Comparison of ENCODE assay signal across 21 cellular contexts in the genomic region with DNA sequence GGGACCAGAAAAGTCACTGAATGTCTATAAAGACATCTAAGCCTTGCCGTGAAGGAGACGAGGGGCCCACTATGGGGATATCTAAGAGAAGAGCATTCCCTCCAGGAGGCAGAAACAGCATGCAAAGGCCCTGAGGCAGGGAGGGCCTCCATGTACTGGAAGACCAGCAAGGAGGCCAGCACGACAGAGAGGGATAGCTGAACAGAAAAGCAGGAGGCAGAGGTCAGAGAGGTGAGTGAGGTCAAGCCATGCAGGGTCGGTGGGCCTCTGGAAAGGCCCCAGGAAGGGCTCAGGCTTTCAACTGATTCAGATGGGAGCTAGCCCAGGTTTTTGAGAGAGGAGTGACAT. TPM values are rescaled to one million over a fixed set of nuclear protein-coding genes. Genes with fewer than 3 reads are reported as not detected.
DNase-seq lines count a peak whose midpoint lies in the region; ATAC-seq and TF ChIP-seq lines count a peak whose summit lies in the region.
"Had no signal": no experiment of that assay in that cellular context is flagged by ENCODE, and none has a peak within 500 bp of the region (broad histone marks: within the 10 kb centered on the region; RNA-seq: fewer than 3 reads in every experiment).

No MANE protein-coding gene starts in this region.

- no peak for ATAC-seq in T-helper 17 cell
- ATAC-seq: K562, Right ventricle myocardium inferior had no signal

- H3K27ac ChIP-seq in coronary artery, result no peak overlapping the region
- H3K27ac ChIP-seq: left ventricle myocardium inferior, prostate gland had no signal

- H3K36me3 Mint-ChIP-seq in activated naive CD4-positive, alpha-beta T cell treated with anti-CD3 and anti-CD28 coated beads, Interleukin-2, amount 50 U/mL, for 24 hours, result peaks cover 18% of the 10 kb centered on the region
- peaks cover 13% of the 10 kb centered on the region for H3K36me3 Mint-ChIP-seq in T-helper 17 cell (ENCODE audit: low read depth)
- peaks cover 35% of the 10 kb centered on the region for H3K36me3 Mint-ChIP-seq in stimulated activated naive CD8-positive, alpha-beta T cell treated with anti-CD3 and anti-CD28 coated beads, Interleukin-15, Interleukin-2, amounts not matched to agents 100 ng/mL and 50 ng/mL, for 24 hours (ENCODE audit: low read depth)
- H3K36me3 Mint-ChIP-seq: type B pancreatic cell had no signal

- H3K4me1 Mint-ChIP-seq in activated naive CD4-positive, alpha-beta T cell treated with anti-CD3 and anti-CD28 coated beads, Interleukin-2, amount 50 U/mL, for 24 hours, result peaks cover 78% of the 10 kb centered on the region
- peaks cover 65% of the 10 kb centered on the region for H3K4me1 Mint-ChIP-seq in T-helper 17 cell
- peaks cover 84% of the 10 kb centered on the region for H3K4me1 Mint-ChIP-seq in stimulated activated naive CD8-positive, alpha-beta T cell treated with anti-CD3 and anti-CD28 coated beads, Interleukin-15, Interleukin-2, amounts not matched to agents 100 ng/mL and 50 ng/mL, for 24 hours (ENCODE audit: low read depth)

- DNase-seq in activated naive CD4-positive, alpha-beta T cell treated with Interleukin-2 at 50 U/mL for 16 hours, result no peak
- DNase-seq in T-helper 17 cell (no peak), coronary artery (ENCODE audit: low spot score) (peak; percentile 40), amygdala (lab: John Stamatoyannopoulos, UW) (no peak), SW 1271 (lab: John Stamatoyannopoulos, UW) (no peak), T-helper 9 cell (no peak)
- DNase-seq: activated gamma-delta T cell treated with Interleukin-2 at 50 U/mL for 16 hours, DND-41, left ventricle myocardium inferior, midbrain, NCI-H1694, NCI-H226, NCI-H82, small intestine had no signal

- no peaks in the 10 kb centered on the region for H3K9me3 ChIP-seq in T-helper 17 cell (ENCODE audit: control insufficient read depth, low read length, poor library complexity, severe bottlenecking)
- H3K9me3 ChIP-seq: left ventricle myocardium inferior, prostate gland had no signal

- H3K4me3 ChIP-seq in coronary artery, result no peak overlapping the region
- H3K4me3 ChIP-seq: K562, left ventricle myocardium inferior, prostate gland had no signal

- no peaks in the 10 kb centered on the region for H3K9me3 Mint-ChIP-seq in activated naive CD4-positive, alpha-beta T cell treated with anti-CD3 and anti-CD28 coated beads, Interleukin-2, amount 50 U/mL, for 24 hours
- no peaks in the 10 kb centered on the region for H3K9me3 Mint-ChIP-seq in stimulated activated naive CD8-positive, alpha-beta T cell treated with anti-CD3 and anti-CD28 coated beads, Interleukin-15, Interleukin-2, amounts not matched to agents 100 ng/mL and 50 ng/mL, for 24 hours
- H3K9me3 Mint-ChIP-seq: neural crest cell had no signal

- H3K27ac Mint-ChIP-seq in activated naive CD4-positive, alpha-beta T cell treated with anti-CD3 and anti-CD28 coated beads, Interleukin-2, amount 50 U/mL, for 24 hours, result peak overlapping the region; percentile 96
- peak overlapping the region; percentile 87 for H3K27ac Mint-ChIP-seq in T-helper 17 cell
- H3K27ac Mint-ChIP-seq in stimulated activated naive CD8-positive, alpha-beta T cell treated with anti-CD3 and anti-CD28 coated beads, Interleukin-15, Interleukin-2, amounts not matched to agents 100 ng/mL and 50 ng/mL, for 24 hours, result peak overlapping the region; percentile 95
- H3K27ac Mint-ChIP-seq: type B pancreatic cell had no signal

- no peak for TF ChIP-seq CTCF in coronary artery (IDR thresholded peaks at IDR 0.05)

- no peaks in the 10 kb centered on the region for H3K27me3 Mint-ChIP-seq in activated naive CD4-positive, alpha-beta T cell treated with anti-CD3 and anti-CD28 coated beads, Interleukin-2, amount 50 U/mL, for 24 hours
- H3K27me3 Mint-ChIP-seq in T-helper 17 cell, result no peaks in the 10 kb centered on the region
- no peaks in the 10 kb centered on the region for H3K27me3 Mint-ChIP-seq in stimulated activated naive CD8-positive, alpha-beta T cell treated with anti-CD3 and anti-CD28 coated beads, Interleukin-15, Interleukin-2, amounts not matched to agents 100 ng/mL and 50 ng/mL, for 24 hours

- peak overlapping the region; percentile 64 for H3K4me3 Mint-ChIP-seq in activated naive CD4-positive, alpha-beta T cell treated with anti-CD3 and anti-CD28 coated beads, Interleukin-2, amount 50 U/mL, for 24 hours
- peak overlapping the region; percentile 80 for H3K4me3 Mint-ChIP-seq in T-helper 17 cell
- H3K4me3 Mint-ChIP-seq in stimulated activated naive CD8-positive, alpha-beta T cell treated with anti-CD3 and anti-CD28 coated beads, Interleukin-15, Interleukin-2, amounts not matched to agents 100 ng/mL and 50 ng/mL, for 24 hours, result peak overlapping the region; percentile 60
- H3K4me3 Mint-ChIP-seq: neural crest cell, type B pancreatic cell had no signal

RNA-seq across cellular contexts. Expression of a gene that starts 5.7 kb away (rescaled TPM):
- 10 to 100 TPM; 60.5 to 93.7 TPM for total RNA-seq in T-helper 17 cell

RNA-seq across cellular contexts. Expression of a gene that starts 30.3 kb away (rescaled TPM):
- 1,000 to 10,000 TPM; 1,429 to 1,736 TPM for total RNA-seq in T-helper 17 cell
